ENCODE assay signal across 9 cellular contexts in genomic region chr5:154868702-154869101, GRCh38.
DNase-seq lines count a peak whose midpoint lies in the region; ATAC-seq and TF ChIP-seq lines count a peak whose summit lies in the region.
"Had no signal": no experiment of that assay in that cellular context is flagged by ENCODE, and none has a peak within 500 bp of the region (broad histone marks: within the 10 kb centered on the region; RNA-seq: fewer than 3 reads in every experiment).

No MANE protein-coding gene starts in this region.

- no peak overlapping the region for H3K27ac ChIP-seq in C4-2B
- H3K27ac ChIP-seq in HEK293 (ENCODE audit: extremely low read depth, low read depth, low read length): no peak overlapping the region
- H3K27ac ChIP-seq: esophagus muscularis mucosa had no signal

- peaks cover 60 to 71% of the 10 kb centered on the region in 2 experiments for H3K36me3 ChIP-seq in HEK293 (ENCODE audit: control insufficient read depth in 2 of 2, insufficient read depth in 1 of 2, low read length in 2 of 2)

- TF ChIP-seq CTCF in C4-2B (conservative IDR thresholded peaks at IDR 0.05): 0 out of 2 replicates have a peak, but pooled peaks have one; percentile 11
- peak; percentile 58; the same call in 1 of the 2 replicates for TF ChIP-seq CTCF in HEK293 (tag by site-specific recombination; IDR thresholded peaks at IDR 0.05)

- no peak overlapping the region for H3K4me3 ChIP-seq in HEK293 (ENCODE audit: low read depth, low read length)
- H3K4me3 ChIP-seq: esophagus muscularis mucosa had no signal

- H3K36me3 Mint-ChIP-seq in activated naive CD8-positive, alpha-beta T cell treated with anti-CD3 and anti-CD28 coated beads, Interleukin-2, amount 50 U/mL, for 24 hours (ENCODE audit: low read depth): peaks cover 58% of the 10 kb centered on the region

- peaks cover 28% of the 10 kb centered on the region for H3K4me1 Mint-ChIP-seq in activated naive CD8-positive, alpha-beta T cell treated with anti-CD3 and anti-CD28 coated beads, Interleukin-2, amount 50 U/mL, for 24 hours

- no peaks in the 10 kb centered on the region for H3K9me3 Mint-ChIP-seq in activated naive CD8-positive, alpha-beta T cell treated with anti-CD3 and anti-CD28 coated beads, Interleukin-2, amount 50 U/mL, for 24 hours

- DNase-seq in activated naive CD8-positive, alpha-beta T cell treated with anti-CD3 and anti-CD28 coated beads, Interleukin-2, amount 50 U/mL, for 24 hours: no peak
- peak; percentile 46 for DNase-seq in left kidney (ENCODE audit: low read depth, low spot score)
- no peak for DNase-seq in stimulated activated CD4-positive, alpha-beta T cell treated with anti-CD3 and anti-CD28 coated beads, Interleukin-2, amount 100 ng/mL, for 48 hours
- no peak for DNase-seq in SKM-1 treated with dmso at 0.1 percent for 144 hours (lab: John Stamatoyannopoulos, UW; ENCODE audit: unreplicated experiment)
- no peak for DNase-seq in cortex of kidney (lab: John Stamatoyannopoulos, UW)

- H3K4me3 Mint-ChIP-seq in activated naive CD8-positive, alpha-beta T cell treated with anti-CD3 and anti-CD28 coated beads, Interleukin-2, amount 50 U/mL, for 24 hours: no peak overlapping the region

- no peaks in the 10 kb centered on the region for H3K9me3 ChIP-seq in HEK293 (ENCODE audit: control insufficient read depth, insufficient read depth, low read depth, low read length)
- H3K9me3 ChIP-seq: esophagus muscularis mucosa had no signal

- H3K4me1 ChIP-seq in HEK293 (ENCODE audit: control insufficient read depth, insufficient read depth, low read length): no peaks in the 10 kb centered on the region

- no peaks in the 10 kb centered on the region for H3K27me3 Mint-ChIP-seq in activated naive CD8-positive, alpha-beta T cell treated with anti-CD3 and anti-CD28 coated beads, Interleukin-2, amount 50 U/mL, for 24 hours

- no peak overlapping the region for H3K27ac Mint-ChIP-seq in activated naive CD8-positive, alpha-beta T cell treated with anti-CD3 and anti-CD28 coated beads, Interleukin-2, amount 50 U/mL, for 24 hours

- POLR2A ChIA-PET in HEK293 (lab: Yijun Ruan, JAX): interaction anchor here (0.6 to 1.7 kb wide), 3 partner anchors 10 to 218 kb away, joined by 3 to 11 read pairs (median 7); partner anchors contain the start of gene CNOT8

- CTCF ChIA-PET in HEK293 (lab: Yijun Ruan, JAX): interaction anchor here (1.5 to 2.7 kb wide), 2 partner anchors 218 to 222 kb away, joined by 3 to 12 read pairs; no protein-coding TSS in a partner anchor

- peak; percentile 52 for ATAC-seq in activated naive CD8-positive, alpha-beta T cell treated with anti-CD3 and anti-CD28 coated beads, Interleukin-2, amount 50 U/mL, for 24 hours
- no peak for ATAC-seq in GM18517 (IDR thresholded peaks at IDR 0.05; ENCODE audit: unreplicated experiment)

TF ChIP-seq in HEK293, 187 proteins besides CTCF, POLR2A, EP300 and RAD21:
- TF ChIP-seq OSR2 (tag by site-specific recombination; IDR thresholded peaks at IDR 0.05) (0 out of 2 replicates have a peak, but pooled peaks have one; percentile 32), SP2 (tag by site-specific recombination; IDR thresholded peaks at IDR 0.05) (no peak), ZNF600 (tag by site-specific recombination; IDR thresholded peaks at IDR 0.05) (no peak), ZNF654 (tag by site-specific recombination; IDR thresholded peaks at IDR 0.05; ENCODE audit: low read depth) (peak; percentile 19; the same call in 1 of the 2 replicates)
